ENCODE assay signal across 19 cellular contexts in genomic region chr2:25920786-25921390, GRCh38.
"Had no signal": no experiment of that assay in that cellular context is flagged by ENCODE, and none has a peak within 500 bp of the region (broad histone marks: within the 10 kb centered on the region; RNA-seq: fewer than 3 reads in every experiment).

No MANE protein-coding gene starts in this region.

- H3K4me1 ChIP-seq: pancreas, stomach, transverse colon had no signal

- H3K27ac Mint-ChIP-seq: naive thymus-derived CD8-positive, alpha-beta T cell; progenitor cell of endocrine pancreas had no signal

- H3K9me3 Mint-ChIP-seq: naive thymus-derived CD8-positive, alpha-beta T cell had no signal

- H3K9me3 ChIP-seq: mucosa of descending colon, pancreas, stomach, thoracic aorta, transverse colon had no signal

- DNase-seq: caudate nucleus; effector CD4-positive, alpha-beta T cell; head of caudate nucleus; left colon; left ventricle myocardium superior; mucosa of descending colon; naive thymus-derived CD8-positive, alpha-beta T cell; occipital lobe; pancreas; right cardiac atrium; stimulated activated naive CD4-positive, alpha-beta T cell; stomach; substantia nigra; transverse colon had no signal

- H3K4me3 ChIP-seq: coronary artery, hepatocyte, lung, mucosa of descending colon, pancreas, stomach, thoracic aorta, transverse colon had no signal

- H3K4me3 Mint-ChIP-seq: naive thymus-derived CD8-positive, alpha-beta T cell had no signal

- H3K27ac ChIP-seq: coronary artery, hepatocyte, pancreas, stomach, thoracic aorta, transverse colon had no signal

- H3K27me3 Mint-ChIP-seq: naive thymus-derived CD8-positive, alpha-beta T cell; progenitor cell of endocrine pancreas had no signal

- H3K36me3 ChIP-seq: pancreas, stomach, thoracic aorta, transverse colon had no signal

- H2AFZ ChIP-seq: hepatocyte had no signal

- H3K27me3 ChIP-seq: hepatocyte, pancreas, transverse colon had no signal

- H3K4me2 ChIP-seq: hepatocyte had no signal

- FAIRE-seq: pancreas had no signal

- H3K36me3 Mint-ChIP-seq: naive thymus-derived CD8-positive, alpha-beta T cell had no signal

- ATAC-seq: left colon; left ventricle myocardium superior; naive thymus-derived CD8-positive, alpha-beta T cell; pancreas; right cardiac atrium had no signal
